ENCODE assay signal across 20 cellular contexts in the genomic region with DNA sequence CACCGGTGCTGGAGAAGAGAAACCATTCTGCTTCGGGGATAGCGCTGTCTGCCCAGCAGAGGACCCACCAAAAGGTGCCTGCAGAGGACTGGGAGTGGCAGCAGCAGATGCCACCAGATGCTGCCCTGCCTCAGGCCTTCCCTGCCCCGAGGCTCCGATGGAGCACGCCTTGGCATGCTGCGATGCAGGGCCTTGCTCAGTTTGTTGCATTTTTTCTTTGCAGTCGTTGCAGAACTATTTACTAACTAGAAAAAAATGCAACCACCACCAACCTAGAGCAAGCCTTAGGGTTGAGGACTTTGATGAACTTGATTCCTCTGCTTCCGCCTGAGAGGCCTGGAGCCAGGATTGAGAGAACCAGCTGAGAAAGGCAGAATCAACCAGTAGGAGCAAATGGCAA.
DNase-seq lines count a peak whose midpoint lies in the region; FAIRE-seq and TF ChIP-seq lines count a peak whose summit lies in the region.
"Had no signal": no experiment of that assay in that cellular context is flagged by ENCODE, and none has a peak within 500 bp of the region (broad histone marks: within the 10 kb centered on the region; RNA-seq: fewer than 3 reads in every experiment).

No MANE protein-coding gene starts in this region.

- H3K56ac ChIP-seq in H9 (ENCODE audit: insufficient read length, low read depth, low read length): no peak overlapping the region

- H3K4me1 Mint-ChIP-seq in H9 (peaks cover 9 to 22% of the 10 kb centered on the region in 2 experiments), nephron progenitor cell (peaks cover 51% of the 10 kb centered on the region)
- H3K4me1 Mint-ChIP-seq: B cell; CD4-positive, CD25-positive, alpha-beta regulatory T cell had no signal

- H3K23me2 ChIP-seq in H9 (ENCODE audit: insufficient read length, low read depth, low read length, poor library complexity, severe bottlenecking): no peaks in the 10 kb centered on the region

- H2BK12ac ChIP-seq in H9 (ENCODE audit: insufficient read length, low read depth, low read length): no peak overlapping the region

- no peak overlapping the region for H2BK5ac ChIP-seq in H9 (ENCODE audit: insufficient read length, low read length)

- no peak overlapping the region for H3K27ac Mint-ChIP-seq in H9
- H3K27ac Mint-ChIP-seq in nephron progenitor cell: peak overlapping the region; percentile 44
- H3K27ac Mint-ChIP-seq: B cell; CD4-positive, CD25-positive, alpha-beta regulatory T cell; CD8-positive, alpha-beta T cell; GM23338 had no signal

- H3K9ac ChIP-seq in H9 (ENCODE audit: extremely low read depth, insufficient read length, low read length): no peak overlapping the region
- H3K9ac ChIP-seq: BLaER1 had no signal

- H3K27me3 Mint-ChIP-seq in H9 (ENCODE audit: low read depth) (peaks cover 1% of the 10 kb centered on the region), nephron progenitor cell (ENCODE audit: low read depth, poor library complexity) (peaks cover 13% of the 10 kb centered on the region)

- H2AFZ ChIP-seq in H9 (ENCODE audit: low read length): no peak overlapping the region
- H2AFZ ChIP-seq: GM23338 had no signal

- H3K4me1 ChIP-seq in H9 (ENCODE audit: insufficient read depth, low read length): no peaks in the 10 kb centered on the region
- H3K4me1 ChIP-seq in small intestine (ENCODE audit: control insufficient read depth in 2 of 2, insufficient read depth in 1 of 2, low read depth in 1 of 2, low read length in 1 of 2): no peaks in the 10 kb centered on the region
- H3K4me1 ChIP-seq: Caco-2 had no signal

- H3K18ac ChIP-seq in H9 (ENCODE audit: insufficient read length, low read depth, low read length): no peak overlapping the region

- FAIRE-seq in small intestine (lab: Jason Lieb, UNC): no peak
- FAIRE-seq: A204.1, GM12878 had no signal

- H4K8ac ChIP-seq in H9 (replicated peaks; ENCODE audit: insufficient read length, low read depth, low read length): no peak overlapping the region

- no peak overlapping the region for H3K14ac ChIP-seq in H9 (ENCODE audit: insufficient read depth, low read length)

- H3K23ac ChIP-seq in H9 (ENCODE audit: insufficient read length, low read depth, low read length): no peak overlapping the region

- H3K4ac ChIP-seq in H9 (ENCODE audit: low read depth, low read length): no peak overlapping the region

- DNase-seq in H9 (peak; percentile 4), ecto neural progenitor cell (ENCODE audit: low spot score) (peak; percentile 11), nephron progenitor cell (no peak), DMS79 (lab: John Stamatoyannopoulos, UW) (no peak), small intestine (no peak)
- DNase-seq in activated CD4-positive, alpha-beta T cell treated with anti-CD3 and anti-CD28 coated beads for 48 hours: no peak
- DNase-seq: Caco-2; CD4-positive, CD25-positive, alpha-beta regulatory T cell; CD8-positive, alpha-beta T cell; DMS153; EL; GDM1; HCEC 1CT had no signal

- H3K79me2 ChIP-seq in H9 (ENCODE audit: insufficient read depth, low read length): no peaks in the 10 kb centered on the region

- no peaks in the 10 kb centered on the region for H3K79me1 ChIP-seq in H9 (ENCODE audit: insufficient read depth, low read depth, low read length, poor library complexity, severe bottlenecking)

- H4K91ac ChIP-seq in H9 (ENCODE audit: insufficient read length, low read depth, low read length): no peak overlapping the region

- no peak overlapping the region for H3T11ph ChIP-seq in H9 (ENCODE audit: low read length)

- H2BK120ac ChIP-seq in H9 (ENCODE audit: low read depth, low read length, poor library complexity, severe bottlenecking): no peak overlapping the region

- H3K27ac ChIP-seq in H9 (ENCODE audit: insufficient read length, low read depth, low read length): no peak overlapping the region
- no peak overlapping the region for H3K27ac ChIP-seq in small intestine (ENCODE audit: low read depth in 1 of 2, low read length in 1 of 2)
- H3K27ac ChIP-seq: 22Rv1, BLaER1, C4-2B had no signal

- H3K4me3 ChIP-seq in small intestine (ENCODE audit: low read depth in 1 of 2, low read length in 2 of 2): no peak overlapping the region
- H3K4me3 ChIP-seq: BLaER1, GM12878, GM23338 had no signal

- WGBS in H9 (ENCODE audit: extremely low coverage, insufficient read length, low lambda C conversion rate): no CpG with 5 or more reads among the region's 9 CpGs
- 79 to 92% (median 86%) methylated on average over 9 of the region's 9 CpGs for WGBS in small intestine, 3 donors

- no peaks in the 10 kb centered on the region for H3K9me3 ChIP-seq in H9 (ENCODE audit: control insufficient read depth, low read depth, low read length)
- H3K9me3 ChIP-seq in small intestine (ENCODE audit: control insufficient read depth, low read depth): no peaks in the 10 kb centered on the region
- H3K9me3 ChIP-seq: BLaER1, Caco-2 had no signal

- H2BK15ac ChIP-seq in H9 (ENCODE audit: low read depth, low read length): no peak overlapping the region

- no peak overlapping the region for H2AK5ac ChIP-seq in H9 (ENCODE audit: insufficient read length, low read length)

- H3K4me2 ChIP-seq in H9 (ENCODE audit: insufficient read depth, insufficient read length, low read length): no peak overlapping the region
- H3K4me2 ChIP-seq: BLaER1, GM23338 had no signal

- TF ChIP-seq CTCF in H9 (conservative IDR thresholded peaks at IDR 0.05) (no peak), nephron progenitor cell (IDR thresholded peaks at IDR 0.05) (no peak)

- no peak overlapping the region for H2BK20ac ChIP-seq in H9 (ENCODE audit: low read depth, low read length, poor library complexity, severe bottlenecking)

- no peak overlapping the region for H4K5ac ChIP-seq in H9 (ENCODE audit: insufficient read length, low read depth, low read length)

- H3K36me3 ChIP-seq in small intestine (ENCODE audit: control insufficient read depth in 2 of 2, insufficient read depth in 2 of 2, low read length in 2 of 2): no peaks in the 10 kb centered on the region
- H3K36me3 ChIP-seq: BLaER1 had no signal

- H3K36me3 Mint-ChIP-seq in H9 (ENCODE audit: insufficient read depth in 1 of 3, low read depth in 3 of 3) (no peaks in the 10 kb centered on the region), nephron progenitor cell (ENCODE audit: low read depth) (no peaks in the 10 kb centered on the region)
- H3K36me3 Mint-ChIP-seq: CD4-positive, CD25-positive, alpha-beta regulatory T cell; CD8-positive, alpha-beta T cell had no signal

- no peaks in the 10 kb centered on the region for H4K20me1 ChIP-seq in H9 (ENCODE audit: control insufficient read depth, insufficient read depth, insufficient read length)
- H4K20me1 ChIP-seq: BLaER1 had no signal

- H3K4me3 Mint-ChIP-seq in H9 (no peak overlapping the region), nephron progenitor cell (no peak overlapping the region)
- H3K4me3 Mint-ChIP-seq: B cell; CD4-positive, CD25-positive, alpha-beta regulatory T cell; CD8-positive, alpha-beta T cell; GM23338 had no signal

- H3K27me3 ChIP-seq in H9 (ENCODE audit: insufficient read depth, low read length): no peaks in the 10 kb centered on the region
- H3K27me3 ChIP-seq in small intestine (ENCODE audit: control insufficient read depth in 2 of 2, insufficient read depth in 2 of 2, low read length in 2 of 2): no peaks in the 10 kb centered on the region
- H3K27me3 ChIP-seq: BLaER1 had no signal

- H3K9me3 Mint-ChIP-seq in H9 (peaks cover 0 to under 1% of the 10 kb centered on the region in 2 experiments; a peak in 2 of 5 replicates), nephron progenitor cell (no peaks in the 10 kb centered on the region)
- H3K9me3 Mint-ChIP-seq: CD8-positive, alpha-beta T cell; GM23338 had no signal

Comparison
In these comparisons a context has a peak if more than half of its experiments do, and no peak if none do; other contexts are left out.
1. DNase-seq: peak in H9 (single experiment) and ecto neural progenitor cell (single experiment); none in nephron progenitor cell (single experiment), DMS79 (single experiment), activated CD4-positive, alpha-beta T cell treated with anti-CD3 and anti-CD28 coated beads for 48 hours (single experiment) and small intestine (single experiment).